Comparison of ENCODE assay signal across 8 cellular contexts in the genomic region with DNA sequence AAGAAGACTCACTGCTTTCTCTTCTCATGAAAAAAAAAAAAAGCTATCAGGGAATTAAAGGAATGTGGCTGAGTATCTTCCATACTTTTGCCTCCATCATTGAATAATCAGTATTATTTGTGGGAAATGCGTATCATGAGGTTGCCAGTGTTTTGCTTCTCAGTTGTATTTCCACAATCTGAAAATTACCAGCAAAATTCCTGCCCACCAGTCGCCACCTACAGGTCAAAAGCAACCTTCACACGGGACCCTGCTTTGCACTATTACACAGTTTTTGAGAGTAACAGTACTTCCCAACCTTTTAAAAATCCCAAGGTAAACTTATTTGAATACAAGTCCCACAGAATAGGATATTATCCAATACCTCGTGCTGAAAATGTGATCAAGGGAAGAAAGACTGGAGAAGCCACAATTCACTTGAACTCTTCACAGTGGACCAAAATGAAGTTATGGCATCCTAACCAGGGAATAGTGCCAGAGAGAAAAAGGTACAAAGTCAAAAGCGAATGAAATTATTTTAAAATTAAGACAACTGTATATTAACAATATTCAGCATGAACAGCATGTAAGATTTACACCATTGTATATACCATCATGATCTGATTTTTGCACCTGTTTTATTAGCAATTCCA. TPM values are rescaled to one million over a fixed set of nuclear protein-coding genes. Genes with fewer than 3 reads are reported as not detected.
DNase-seq lines count a peak whose midpoint lies in the region; ATAC-seq, FAIRE-seq and TF ChIP-seq lines count a peak whose summit lies in the region.

No MANE protein-coding gene starts in this region.

- DNase-seq in natural killer cell = no peak
- DNase-seq in natural killer cell treated with Interleukin-12 subunit alpha and Interleukin-12 subunit beta and Interleukin-15 and Interleukin-18, amount 100 ng/mL, for 72 hours (ENCODE audit: low spot score) = no peak
- DNase-seq in Kasumi-1 (lab: John Stamatoyannopoulos, UW) = peak; percentile 28 to 38
- DNase-seq in activated naive CD4-positive, alpha-beta T cell treated with anti-CD3 and anti-CD28 coated beads, Interleukin-2, amount 10 ng/mL, durations not matched to agents 7 days and 5 days = peak; percentile 33
- peak; percentile 5 to 7 (median 5) for DNase-seq in immature natural killer cell
- peak; percentile 7 for DNase-seq in urothelium cell line (ENCODE audit: low spot score)

- peak; percentile 61 for TF ChIP-seq CTCF in natural killer cell (IDR thresholded peaks at IDR 0.05)

- H3K4me1 Mint-ChIP-seq in natural killer cell (no peaks in the 10 kb centered on the region), immature natural killer cell (no peaks in the 10 kb centered on the region)
- no peaks in the 10 kb centered on the region for H3K4me1 Mint-ChIP-seq in natural killer cell treated with Interleukin-12 subunit alpha and Interleukin-12 subunit beta and Interleukin-15 and Interleukin-18, amount 100 ng/mL, for 72 hours (ENCODE audit: low read depth in 2 of 2)
- H3K4me1 Mint-ChIP-seq in activated naive CD4-positive, alpha-beta T cell treated with anti-CD3 and anti-CD28 coated beads, Interleukin-2, amount 10 ng/mL, durations not matched to agents 7 days and 5 days = no peaks in the 10 kb centered on the region

- CTCF ChIA-PET in activated naive CD4-positive, alpha-beta T cell treated with anti-CD3 and anti-CD28 coated beads, Interleukin-2, amount 10 ng/mL, durations not matched to agents 7 days and 5 days (lab: Charles Lee) = interaction anchor here (1.0 to 1.5 kb wide), 5 partner anchors 11 to 148 kb away, joined by 3 to 6 read pairs (median 4); no protein-coding TSS in a partner anchor

- H3K9me3 Mint-ChIP-seq in natural killer cell = no peaks in the 10 kb centered on the region
- H3K9me3 Mint-ChIP-seq in natural killer cell treated with Interleukin-12 subunit alpha and Interleukin-12 subunit beta and Interleukin-15 and Interleukin-18, amount 100 ng/mL, for 72 hours = no peaks in the 10 kb centered on the region
- no peaks in the 10 kb centered on the region for H3K9me3 Mint-ChIP-seq in activated naive CD4-positive, alpha-beta T cell treated with anti-CD3 and anti-CD28 coated beads, Interleukin-2, amount 10 ng/mL, durations not matched to agents 7 days and 5 days
- no peaks in the 10 kb centered on the region for H3K9me3 Mint-ChIP-seq in immature natural killer cell

- H3K4me3 Mint-ChIP-seq in natural killer cell (no peak overlapping the region), immature natural killer cell (no peak overlapping the region)
- no peak overlapping the region for H3K4me3 Mint-ChIP-seq in natural killer cell treated with Interleukin-12 subunit alpha and Interleukin-12 subunit beta and Interleukin-15 and Interleukin-18, amount 100 ng/mL, for 72 hours
- H3K4me3 Mint-ChIP-seq in activated naive CD4-positive, alpha-beta T cell treated with anti-CD3 and anti-CD28 coated beads, Interleukin-2, amount 10 ng/mL, durations not matched to agents 7 days and 5 days = no peak overlapping the region

- H3K27ac Mint-ChIP-seq in natural killer cell (no peak overlapping the region), immature natural killer cell (no peak overlapping the region)
- H3K27ac Mint-ChIP-seq in natural killer cell treated with Interleukin-12 subunit alpha and Interleukin-12 subunit beta and Interleukin-15 and Interleukin-18, amount 100 ng/mL, for 72 hours = no peak overlapping the region
- no peak overlapping the region for H3K27ac Mint-ChIP-seq in activated naive CD4-positive, alpha-beta T cell treated with anti-CD3 and anti-CD28 coated beads, Interleukin-2, amount 10 ng/mL, durations not matched to agents 7 days and 5 days

- H3K36me3 Mint-ChIP-seq in natural killer cell = no peaks in the 10 kb centered on the region
- no peaks in the 10 kb centered on the region for H3K36me3 Mint-ChIP-seq in natural killer cell treated with Interleukin-12 subunit alpha and Interleukin-12 subunit beta and Interleukin-15 and Interleukin-18, amount 100 ng/mL, for 72 hours
- no peaks in the 10 kb centered on the region for H3K36me3 Mint-ChIP-seq in activated naive CD4-positive, alpha-beta T cell treated with anti-CD3 and anti-CD28 coated beads, Interleukin-2, amount 10 ng/mL, durations not matched to agents 7 days and 5 days
- no peaks in the 10 kb centered on the region for H3K36me3 Mint-ChIP-seq in immature natural killer cell

- intact Hi-C loops in natural killer cell (cut with micrococcal nuclease) = loop anchor here (1.0 kb wide), 1 partner anchor 147 kb away; no protein-coding TSS in a partner anchor

- no peak for FAIRE-seq in urothelium cell line (lab: Jason Lieb, UNC)

- H3K27me3 Mint-ChIP-seq in natural killer cell (ENCODE audit: low read depth in 2 of 2) (peaks cover 5 to 29% of the 10 kb centered on the region in 2 donors), immature natural killer cell (ENCODE audit: low read depth in 3 of 3) (peaks cover 2 to 8% (median 3%) of the 10 kb centered on the region in 3 donors)
- H3K27me3 Mint-ChIP-seq in natural killer cell treated with Interleukin-12 subunit alpha and Interleukin-12 subunit beta and Interleukin-15 and Interleukin-18, amount 100 ng/mL, for 72 hours = peaks cover 15 to 24% of the 10 kb centered on the region in 2 donors
- peaks cover 18% of the 10 kb centered on the region for H3K27me3 Mint-ChIP-seq in activated naive CD4-positive, alpha-beta T cell treated with anti-CD3 and anti-CD28 coated beads, Interleukin-2, amount 10 ng/mL, durations not matched to agents 7 days and 5 days

- peak in 1 of 3 donors; percentile 54 for ATAC-seq in natural killer cell
- no peak for ATAC-seq in natural killer cell treated with Interleukin-12 subunit alpha and Interleukin-12 subunit beta and Interleukin-15 and Interleukin-18, amount 100 ng/mL, for 72 hours
- ATAC-seq in HG03108 (IDR thresholded peaks at IDR 0.05; ENCODE audit: unreplicated experiment) = no peak
- ATAC-seq in GM21515 (IDR thresholded peaks at IDR 0.05; ENCODE audit: unreplicated experiment) = no peak

RNA-seq across cellular contexts. Expression of gene PGRMC1, which starts 30.4 kb away (rescaled TPM):
- 10 to 100 TPM; 11.5 to 13.6 (median 13.2) TPM for total RNA-seq in natural killer cell
- 10 to 100 TPM; 27.4 to 29.0 TPM for total RNA-seq in natural killer cell treated with Interleukin-12 subunit alpha and Interleukin-12 subunit beta and Interleukin-15 and Interleukin-18, amount 100 ng/mL, for 72 hours
- polyA plus RNA-seq in immature natural killer cell = 10 to 100 TPM; 14.7 to 38.2 (median 24.3) TPM

Comparison
In these comparisons a context has a peak if more than half of its experiments do, and no peak if none do; other contexts are left out.
1. DNase-seq: peak in Kasumi-1 (2 of 2), activated naive CD4-positive, alpha-beta T cell treated with anti-CD3 and anti-CD28 coated beads, Interleukin-2, amount 10 ng/mL, durations not matched to agents 7 days and 5 days (single experiment), immature natural killer cell (3 of 3) and urothelium cell line (single experiment); none in natural killer cell (single experiment) and natural killer cell treated with Interleukin-12 subunit alpha and Interleukin-12 subunit beta and Interleukin-15 and Interleukin-18, amount 100 ng/mL, for 72 hours (single experiment).